22 cellular contexts compared by ENCODE assay signal in genomic region chr3:135217730-135218129, GRCh38.
"Had no signal": no experiment of that assay in that cellular context is flagged by ENCODE, and none has a peak within 500 bp of the region (broad histone marks: within the 10 kb centered on the region; RNA-seq: fewer than 3 reads in every experiment).

No MANE protein-coding gene starts in this region.

- H3K4me3 ChIP-seq: dorsolateral prefrontal cortex, mucosa of descending colon, prostate gland, sigmoid colon, suprapubic skin, thyroid gland, uterus had no signal

- H3K27ac ChIP-seq: dorsolateral prefrontal cortex, parathyroid adenoma, prostate gland, sigmoid colon, suprapubic skin, thyroid gland, uterus had no signal

- H3K79me2 ChIP-seq: parathyroid adenoma had no signal

- H3K36me3 Mint-ChIP-seq: natural killer cell, type B pancreatic cell had no signal

- H3K27me3 ChIP-seq: dorsolateral prefrontal cortex, sigmoid colon, suprapubic skin, thyroid gland, uterus had no signal

- H3K4me3 Mint-ChIP-seq: central memory CD8-positive, alpha-beta T cell; natural killer cell; type B pancreatic cell had no signal

- FAIRE-seq: endometrium, small intestine had no signal

- H3K9me3 ChIP-seq: mucosa of descending colon, prostate gland, sigmoid colon, suprapubic skin, thyroid gland, uterus had no signal

- H3K36me3 ChIP-seq: prostate gland, sigmoid colon, suprapubic skin, thyroid gland, uterus had no signal

- H3K9ac ChIP-seq: parathyroid adenoma had no signal

- ATAC-seq: esophagus mucosa, left colon, mucosa of descending colon, natural killer cell had no signal

- H3K27ac Mint-ChIP-seq: natural killer cell, type B pancreatic cell had no signal

- H3K4me1 ChIP-seq: prostate gland, sigmoid colon, suprapubic skin, thyroid gland, uterus had no signal

- H3K4me1 Mint-ChIP-seq: central memory CD8-positive, alpha-beta T cell; natural killer cell had no signal

- H3K27me3 Mint-ChIP-seq: central memory CD8-positive, alpha-beta T cell; type B pancreatic cell had no signal

- H2AFZ ChIP-seq: parathyroid adenoma had no signal

- H3K9me3 Mint-ChIP-seq: type B pancreatic cell had no signal

- DNase-seq: cortex of kidney; dorsolateral prefrontal cortex; effector memory CD4-positive, alpha-beta T cell; left colon; mammary epithelial cell; mucosa of descending colon; natural killer cell; occipital lobe; retina; sigmoid colon; small intestine; stimulated activated CD4-positive, alpha-beta T cell treated with anti-CD3 and anti-CD28 coated beads, Interleukin-2, amount 100 ng/mL, for 48 hours; stimulated activated naive CD4-positive, alpha-beta T cell treated with Interleukin-2 at 50 U/mL for 16 hours; thyroid gland; uterus had no signal
